ENCODE assay signal across 8 cellular contexts in genomic region chr15:65611888-65612615, GRCh38. TPM values are rescaled to one million over a fixed set of nuclear protein-coding genes. Genes with fewer than 3 reads are reported as not detected.
DNase-seq lines count a peak whose midpoint lies in the region; ATAC-seq and TF ChIP-seq lines count a peak whose summit lies in the region.

No MANE protein-coding gene starts in this region.

- H2AFZ ChIP-seq in neural progenitor cell (replicated peaks) = peak overlapping the region; percentile 95

- no peaks in the 10 kb centered on the region for H3K27me3 ChIP-seq in CD4-positive, alpha-beta memory T cell (ENCODE audit: insufficient read depth, low read length)
- H3K27me3 ChIP-seq in ectodermal cell (ENCODE audit: control insufficient read depth, insufficient read depth, low read length, poor library complexity, severe bottlenecking) (no peaks in the 10 kb centered on the region), neural progenitor cell (no peaks in the 10 kb centered on the region)

- H3K9me3 ChIP-seq in CD4-positive, alpha-beta memory T cell (ENCODE audit: control insufficient read depth in 1 of 2, low read length in 2 of 2) = no peaks in the 10 kb centered on the region
- no peaks in the 10 kb centered on the region for H3K9me3 ChIP-seq in ectodermal cell (ENCODE audit: control insufficient read depth, low read length)
- H3K9me3 ChIP-seq in neural progenitor cell (ENCODE audit: low read depth) = no peaks in the 10 kb centered on the region

- intact Hi-C loops in CD4-positive, alpha-beta memory T cell (cut with micrococcal nuclease) = loop anchor here (1.0 to 5.0 kb wide), 4 partner anchors 80 to 257 kb away; partner anchors contain the start of genes DPP8, HACD3 and RAB11A

- peaks cover 21 to 48% (median 33%) of the 10 kb centered on the region in 4 donors for H3K4me1 Mint-ChIP-seq in CD4-positive, alpha-beta memory T cell
- H3K4me1 Mint-ChIP-seq in neural progenitor cell = peaks cover 29% of the 10 kb centered on the region

- peak overlapping the region; percentile 54 for H3K9ac ChIP-seq in neural progenitor cell

- peak overlapping the region; percentile 76 for H3K27ac ChIP-seq in CD4-positive, alpha-beta memory T cell (ENCODE audit: low read depth, low read length)
- peak overlapping the region; percentile 87 for H3K27ac ChIP-seq in ectodermal cell (ENCODE audit: insufficient read depth, low read depth, low read length, poor library complexity, severe bottlenecking)
- H3K27ac ChIP-seq in neural progenitor cell = peak overlapping the region; percentile 93

- no peaks in the 10 kb centered on the region for H3K9me3 Mint-ChIP-seq in CD4-positive, alpha-beta memory T cell
- H3K9me3 Mint-ChIP-seq in neural progenitor cell = no peaks in the 10 kb centered on the region

- no peaks in the 10 kb centered on the region for H4K20me1 ChIP-seq in neural progenitor cell (ENCODE audit: low read depth)

- no peak for ATAC-seq in GM21360 (IDR thresholded peaks at IDR 0.05; ENCODE audit: unreplicated experiment)

- H3K4me1 ChIP-seq in CD4-positive, alpha-beta memory T cell (ENCODE audit: insufficient read depth, low read length) = peaks cover 27% of the 10 kb centered on the region
- H3K4me1 ChIP-seq in ectodermal cell (ENCODE audit: control insufficient read depth, insufficient read depth, low read length) (peaks cover 16% of the 10 kb centered on the region), neural progenitor cell (peaks cover 16% of the 10 kb centered on the region)

- H3K36me3 Mint-ChIP-seq in CD4-positive, alpha-beta memory T cell = peaks cover 0 to 12% of the 10 kb centered on the region in 2 donors
- no peaks in the 10 kb centered on the region for H3K36me3 Mint-ChIP-seq in neural progenitor cell

- peaks cover 37% of the 10 kb centered on the region for H3K79me2 ChIP-seq in neural progenitor cell (ENCODE audit: low read depth)

- H3K4me3 Mint-ChIP-seq in CD4-positive, alpha-beta memory T cell = peak overlapping the region; percentile 96 to 99 (median 98)
- peak overlapping the region; percentile 92 for H3K4me3 Mint-ChIP-seq in neural progenitor cell

- peak overlapping the region in 1 of 2 donors; percentile 97 for H3K4me3 ChIP-seq in CD4-positive, alpha-beta memory T cell (ENCODE audit: low read length in 2 of 2)
- H3K4me3 ChIP-seq in ectodermal cell (ENCODE audit: insufficient read depth, low read depth, low read length) (peak overlapping the region; percentile 96), neural progenitor cell (peak overlapping the region; percentile 96)

- no peaks in the 10 kb centered on the region for H3K36me3 ChIP-seq in CD4-positive, alpha-beta memory T cell (ENCODE audit: insufficient read depth, low read length)
- H3K36me3 ChIP-seq in ectodermal cell (ENCODE audit: control insufficient read depth, insufficient read depth, low read length) (no peaks in the 10 kb centered on the region), neural progenitor cell (no peaks in the 10 kb centered on the region)

- peak overlapping the region; percentile 98 to 99 (median 99) for H3K27ac Mint-ChIP-seq in CD4-positive, alpha-beta memory T cell
- peak overlapping the region; percentile 97 for H3K27ac Mint-ChIP-seq in neural progenitor cell

- no peaks in the 10 kb centered on the region for H3K27me3 Mint-ChIP-seq in CD4-positive, alpha-beta memory T cell
- peaks cover 6% of the 10 kb centered on the region for H3K27me3 Mint-ChIP-seq in neural progenitor cell (ENCODE audit: insufficient read depth, low read depth)

- 48 to 49% methylated on average over 5 of the region's 5 CpGs for WGBS in ectodermal cell, 2 experiments

- DNase-seq in CD4-positive, alpha-beta memory T cell = no peak
- DNase-seq in NAMALWA (ENCODE audit: low spot score) (peak; percentile 21), neural progenitor cell (ENCODE audit: low spot score) (peak; percentile 61), A172 (ENCODE audit: low spot score) (no peak)
- no peak for DNase-seq in stimulated activated CD4-positive, alpha-beta T cell treated with anti-CD3 and anti-CD28 coated beads, Interleukin-15, amount 100 ng/mL, for 24 hours
- no peak for DNase-seq in stimulated activated CD4-positive, alpha-beta T cell treated with anti-CD3 and anti-CD28 coated beads, Interleukin-4, amount 100 ng/mL, for 4 hours

- TF ChIP-seq CTCF in neural progenitor cell (IDR thresholded peaks at IDR 0.05) = no peak

- H3K4me2 ChIP-seq in neural progenitor cell = peak overlapping the region; percentile 95

- peaks cover 22% of the 10 kb centered on the region for H3F3A ChIP-seq in neural progenitor cell (ENCODE audit: low read depth)

- POLR2A ChIA-PET in CD4-positive, alpha-beta memory T cell (lab: Charles Lee; ENCODE audit: partially characterized antibody) = interaction anchor here (1.0 to 3.2 kb wide), 6 partner anchors 9 to 257 kb away, joined by 3 to 32 read pairs (median 10); partner anchors contain the start of genes DPP8, HACD3, RAB11A and SLC24A1

- CTCF ChIA-PET in CD4-positive, alpha-beta memory T cell (lab: Charles Lee; ENCODE audit: partially characterized antibody) = interaction anchor here (1.2 to 2.7 kb wide), 5 partner anchors 27 to 257 kb away, joined by 4 to 20 read pairs (median 5); partner anchors contain the start of gene RAB11A

RNA-seq across cellular contexts. Expression of gene INTS14, which starts 1.1 kb away (rescaled TPM):
- 10 to 100 TPM; 35.3 to 40.3 TPM for total RNA-seq in CD4-positive, alpha-beta memory T cell
- 10 to 100 TPM; 27.1 to 31.2 TPM for polyA plus RNA-seq in CD4-positive, alpha-beta memory T cell
- 42.5 TPM for polyA plus RNA-seq in ectodermal cell (2013, experiment 1 of 4)
- polyA plus RNA-seq in ectodermal cell (2013, experiment 2 of 4) = 50.1 TPM
- 42.0 TPM for polyA plus RNA-seq in ectodermal cell (2013, experiment 3 of 4)
- polyA plus RNA-seq in ectodermal cell (2013, experiment 4 of 4) = 48.8 TPM
- 40.2 and 54.2 TPM in 2 replicates for total RNA-seq in neural progenitor cell (ENCODE audit: low replicate concordance)
- 41.0 and 46.7 TPM in 2 replicates for total RNA-seq in A172 (2014; rRNA removed; shearing (Covaris generic))

RNA-seq across cellular contexts. Expression of gene SLC24A1, which starts 9.7 kb away (rescaled TPM):
- 1 to 10 TPM; 6.3 to 8.2 TPM for total RNA-seq in CD4-positive, alpha-beta memory T cell
- 1 to 10 TPM in 1 of 2 donors, under 1 TPM in 1; 0.35 to 2.7 TPM for polyA plus RNA-seq in CD4-positive, alpha-beta memory T cell
- 8.7 TPM for polyA plus RNA-seq in ectodermal cell (2013, experiment 1 of 4)
- polyA plus RNA-seq in ectodermal cell (2013, experiment 2 of 4) = 9.4 TPM
- 8.2 TPM for polyA plus RNA-seq in ectodermal cell (2013, experiment 3 of 4)
- polyA plus RNA-seq in ectodermal cell (2013, experiment 4 of 4) = 6.3 TPM
- 6.0 and 10.6 TPM in 2 replicates for total RNA-seq in neural progenitor cell (ENCODE audit: low replicate concordance)
- total RNA-seq in A172 (2014; rRNA removed; shearing (Covaris generic)) = 4.2 and 7.2 TPM in 2 replicates

Comparison
In these comparisons a context has a peak if more than half of its experiments do, and no peak if none do; other contexts are left out.
1. DNase-seq: peak in NAMALWA (single experiment) and neural progenitor cell (single experiment); none in CD4-positive, alpha-beta memory T cell (0 of 5), stimulated activated CD4-positive, alpha-beta T cell treated with anti-CD3 and anti-CD28 coated beads, Interleukin-15, amount 100 ng/mL, for 24 hours (single experiment), stimulated activated CD4-positive, alpha-beta T cell treated with anti-CD3 and anti-CD28 coated beads, Interleukin-4, amount 100 ng/mL, for 4 hours (0 of 2) and A172 (single experiment).
2. Peak in every context shown above with its lines, with median percentiles within 50 percentile points of each other: H3K27ac ChIP-seq.